In the genomic region with DNA sequence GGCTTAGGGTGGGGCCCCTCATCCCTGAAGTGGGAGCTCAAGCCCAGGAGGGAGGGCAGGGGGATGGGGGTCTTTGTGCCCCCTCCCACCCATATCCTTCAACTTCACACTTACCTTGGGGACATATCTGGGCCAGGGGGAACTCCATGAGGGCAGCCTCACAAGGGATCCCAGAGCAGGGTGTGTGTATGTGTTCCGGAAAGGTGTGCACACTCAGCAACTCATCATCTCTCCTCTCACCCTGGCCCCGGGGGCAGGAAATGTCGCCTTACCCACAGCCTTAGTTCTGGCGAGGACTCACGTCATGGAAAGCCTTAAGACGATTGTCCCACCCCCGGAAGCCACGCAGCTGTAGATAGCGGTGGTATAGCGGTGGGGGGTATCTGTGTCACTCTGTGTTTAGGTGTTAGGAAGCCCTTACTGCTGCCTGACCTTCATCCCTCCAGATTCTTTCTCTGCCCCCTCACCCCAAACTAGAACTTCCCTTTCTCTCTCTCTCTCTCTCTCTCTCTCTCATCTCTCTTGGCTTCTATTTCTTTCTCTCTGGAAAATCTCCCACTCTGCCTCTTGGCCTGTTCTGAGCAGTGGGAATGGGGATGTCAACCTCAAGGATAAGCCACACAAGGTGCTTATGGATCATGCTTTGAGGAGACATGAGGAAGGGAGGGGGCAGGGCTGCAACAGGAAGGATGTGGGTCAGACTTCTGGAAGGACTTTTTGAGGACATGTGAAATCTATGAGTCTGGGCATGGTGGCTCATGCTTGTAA, we compare ENCODE assay signal across 8 cellular contexts. TPM values are rescaled to one million over a fixed set of nuclear protein-coding genes. Genes with fewer than 3 reads are reported as not detected.
A peak's percentile ranks its signal among the peaks of the same experiment; 100 is the strongest.
DNase-seq lines count a peak whose midpoint lies in the region; ATAC-seq and TF ChIP-seq lines count a peak whose summit lies in the region.

SH2D2A (minus strand) TSS at position 288 of the 768 bp plus-strand sequence; CDS start at position 148, 140 bp downstream.

- ATAC-seq in GM18873 (IDR thresholded peaks at IDR 0.05; ENCODE audit: low FRiP score, unreplicated experiment) (peak; percentile 50), HG03520 (IDR thresholded peaks at IDR 0.05; ENCODE audit: unreplicated experiment) (peak; percentile 81), upper lobe of left lung (ENCODE audit: low FRiP score in 2 of 2) (peak; percentile 27 to 54)

- DNase-seq in activated CD4-positive, CD25-positive, alpha-beta regulatory T cell (lab: John Stamatoyannopoulos, UW) = peak; percentile 71 to 86 (median 81)
- DNase-seq in central memory CD4-positive, alpha-beta T cell = peak; percentile 98
- DNase-seq in osteoblast (ENCODE audit: insufficient read length, low spot score, missing footprints) (no peak), upper lobe of left lung (peak in 1 of 2 donors; percentile 60), pons (ENCODE audit: low spot score) (no peak), NCI-H774 (lab: John Stamatoyannopoulos, UW) (no peak)

- H3K79me2 ChIP-seq in osteoblast (ENCODE audit: insufficient read depth, low read length) = no peaks in the 10 kb centered on the region

- 17 to 31% methylated on average over 2 to 10 of the region's 10 CpGs for WGBS in upper lobe of left lung, 2 donors

- peak within 1 kb of the TSS; percentile 18 for H2AFZ ChIP-seq in osteoblast (ENCODE audit: low read length)

- H3K4me1 ChIP-seq in osteoblast (ENCODE audit: insufficient read depth, low read length) (peaks cover 38% of the 10 kb centered on the region), upper lobe of left lung (peaks cover 13 to 20% (median 18%) of the 10 kb centered on the region in 4 donors)

- TF ChIP-seq EP300 in upper lobe of left lung (IDR thresholded peaks at IDR 0.05) = peak in 1 of 4 donors; percentile 41

- H3K36me3 ChIP-seq in osteoblast (ENCODE audit: insufficient read depth, low read length) = no peaks in the 10 kb centered on the region
- H3K36me3 ChIP-seq in upper lobe of left lung = no peaks in the 10 kb centered on the region

- no peak within 1 kb of the TSS for H3K4me2 ChIP-seq in osteoblast (ENCODE audit: insufficient read depth, low read length)

- H3K27me3 ChIP-seq in osteoblast (ENCODE audit: insufficient read depth, low read length) (no peaks in the 10 kb centered on the region), upper lobe of left lung (no peaks in the 10 kb centered on the region)

- no peak for TF ChIP-seq CTCF in osteoblast (IDR thresholded peaks at IDR 0.05; ENCODE audit: extremely low read depth, low read depth, low read length)
- TF ChIP-seq CTCF in upper lobe of left lung (IDR thresholded peaks at IDR 0.05) = no peak

- H3K27ac ChIP-seq in osteoblast (ENCODE audit: low read depth, low read length) = peak within 1 kb of the TSS; percentile 43
- peak within 1 kb of the TSS; percentile 70 to 86 (median 76) for H3K27ac ChIP-seq in upper lobe of left lung

- H4K20me1 ChIP-seq in osteoblast (ENCODE audit: insufficient read depth, low read length) = no peaks in the 10 kb centered on the region

- H3K4me3 ChIP-seq in osteoblast (ENCODE audit: insufficient read depth, low read length) (no peak within 1 kb of the TSS), upper lobe of left lung (peak within 1 kb of the TSS in 3 of 4 donors; percentile 18 to 53 (median 31))

- H3K9me3 ChIP-seq in osteoblast (ENCODE audit: low read depth, low read length) (no peaks in the 10 kb centered on the region), upper lobe of left lung (no peaks in the 10 kb centered on the region)

- TF ChIP-seq POLR2A in upper lobe of left lung (IDR thresholded peaks at IDR 0.05) = peak in 2 of 4 donors; percentile 37 to 80

RNA-seq across cellular contexts. Expression of gene SH2D2A, which starts in this region (rescaled TPM):
- total RNA-seq in osteoblast (0.29 and 0.36 TPM in 2 replicates), upper lobe of left lung (1 to 10 TPM; 2.3 to 8.4 (median 5.0) TPM)

Comparison
In these comparisons a context has a peak if more than half of its experiments do, and no peak if none do; other contexts are left out.
1. DNase-seq: peak in activated CD4-positive, CD25-positive, alpha-beta regulatory T cell (4 of 4) and central memory CD4-positive, alpha-beta T cell (single experiment); none in osteoblast (single experiment), pons (single experiment) and NCI-H774 (single experiment).
2. Peak in every context shown above with its lines, with median percentiles within 50 percentile points of each other: ATAC-seq.